In the genomic region with DNA sequence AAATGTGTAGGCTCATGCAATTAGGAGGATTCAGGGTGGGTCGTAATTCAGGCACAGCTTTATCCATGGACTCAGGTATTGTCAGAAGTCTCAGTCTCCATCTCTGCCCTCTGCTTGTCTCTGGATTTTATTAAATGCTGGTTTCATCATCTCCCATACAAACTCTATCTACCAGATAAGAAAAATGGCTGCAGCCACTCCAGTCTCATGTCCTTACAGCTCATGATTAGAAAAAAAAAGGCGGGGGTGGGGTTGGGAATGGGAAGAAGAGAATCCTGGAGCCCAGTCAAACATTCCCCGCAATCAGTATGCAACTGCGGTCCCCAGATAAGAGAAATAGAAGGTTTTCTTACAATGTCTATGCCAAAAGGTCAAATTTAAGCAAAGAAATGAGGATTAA, we compare ENCODE assay signal across 31 cellular contexts. TPM values are rescaled to one million over a fixed set of nuclear protein-coding genes. Genes with fewer than 3 reads are reported as not detected.
"Had no signal": no experiment of that assay in that cellular context is flagged by ENCODE, and none has a peak within 500 bp of the region (broad histone marks: within the 10 kb centered on the region; RNA-seq: fewer than 3 reads in every experiment).

No MANE protein-coding gene starts in this region.

- H3K27me3 ChIP-seq: brain microvascular endothelial cell had no signal

- H3K27ac ChIP-seq: brain microvascular endothelial cell, WERI-Rb-1 had no signal

- ATAC-seq: activated CD8-positive, alpha-beta memory T cell treated with anti-CD3 and anti-CD28 coated beads, Interleukin-2, amount 10 ng/mL, durations not matched to agents 7 days and 5 days; activated naive CD8-positive, alpha-beta T cell treated with anti-CD3 and anti-CD28 coated beads, Interleukin-2, amount 50 U/mL, for 24 hours; Panc1 had no signal

- H3K36me3 ChIP-seq: brain microvascular endothelial cell, WERI-Rb-1 had no signal

- DNase-seq: activated CD4-positive, alpha-beta memory T cell treated with anti-CD3 and anti-CD28 coated beads, Interleukin-2, amount 10 ng/mL, durations not matched to agents 7 days and 5 days; activated CD4-positive, alpha-beta T cell treated with anti-CD3 and anti-CD28 coated beads for 1 hour; activated CD4-positive, alpha-beta T cell treated with anti-CD3 and anti-CD28 coated beads for 48 hours; activated CD4-positive, CD25-positive, alpha-beta regulatory T cell; activated CD8-positive, alpha-beta memory T cell treated with anti-CD3 and anti-CD28 coated beads for 24 hours; activated CD8-positive, alpha-beta memory T cell treated with anti-CD3 and anti-CD28 coated beads, Interleukin-2, amount 10 ng/mL, durations not matched to agents 7 days and 5 days; activated CD8-positive, alpha-beta memory T cell treated with anti-CD3 and anti-CD28 coated beads, Interleukin-2, amount 50 U/mL, for 48 hours; activated effector memory CD4-positive, alpha-beta T cell treated with Interleukin-2 at 50 U/mL for 16 hours; activated naive CD4-positive, alpha-beta T cell treated with anti-CD3 and anti-CD28 coated beads, Interleukin-2, amount 10 ng/mL, durations not matched to agents 7 days and 5 days; activated naive CD8-positive, alpha-beta T cell treated with anti-CD3 and anti-CD28 coated beads, Interleukin-2, amount 50 U/mL, for 24 hours; activated T-cell treated with anti-CD3 and anti-CD28 coated beads, Interleukin-2, amount 50 U/mL, for 48 hours; amniotic stem cell; aorta; brain microvascular endothelial cell; Karpas-422; KBM-7; NCI-H1105; NCI-H1417 treated with DMSO at 0.1 percent for 48 hours; NCI-H187 treated with DMSO at 0.1 percent for 48 hours; NCI-H2081; NCI-H345; NCI-H524 treated with DMSO at 0.1 percent for 48 hours; SIG-M5; T1000; WERI-Rb-1 had no signal

RNA-seq across cellular contexts. Expression of a gene that starts 40.8 kb away (rescaled TPM):
- total RNA-seq: activated CD4-positive, alpha-beta memory T cell treated with anti-CD3 and anti-CD28 coated beads, Interleukin-2, amount 10 ng/mL, durations not matched to agents 7 days and 5 days; activated CD8-positive, alpha-beta memory T cell treated with anti-CD3 and anti-CD28 coated beads, Interleukin-2, amount 10 ng/mL, durations not matched to agents 7 days and 5 days; MCF 10A; NCI-H460; RPMI7951; T-helper 1 cell treated with Interleukin-12 subunit alpha and Interleukin-12 subunit beta and Interleukin-4 antibody, amounts not matched to agents 30 ng/mL and 1 ng/mL, for 36 hours; T-helper 2 cell treated with Interferon-gamma antibody and Interleukin-4, amounts not matched to agents 100 ng/mL and 5 ng/mL, for 36 hours had no signal
- polyA plus RNA-seq: aorta had no signal
